1 cellular context compared by ENCODE assay signal in the genomic region with DNA sequence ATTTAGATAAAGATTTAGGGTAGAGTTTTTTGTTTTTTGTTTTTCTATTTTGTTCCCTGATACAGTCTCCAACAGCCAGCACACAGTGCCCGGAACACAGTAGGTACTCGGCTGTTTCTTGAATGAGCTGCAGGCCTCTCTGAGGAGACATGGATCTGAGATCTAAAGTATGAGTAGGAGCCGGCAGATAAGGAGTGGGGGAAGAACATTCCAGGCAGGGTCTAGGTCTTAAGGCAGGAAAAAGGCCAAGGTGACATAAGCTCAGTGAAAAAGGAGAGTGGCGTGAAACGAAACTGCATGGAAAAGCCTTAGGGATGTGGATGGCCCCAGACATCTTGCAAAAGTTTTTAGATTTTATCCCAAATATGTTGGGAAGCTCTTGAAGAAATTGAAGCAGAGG.
TF ChIP-seq lines count a peak whose summit lies in the region.

No MANE protein-coding gene starts in this region.

TF ChIP-seq in GM23338, 12 proteins besides CTCF, POLR2A, EP300 and RAD21 (continued from another document):
- TF ChIP-seq, protein P1, sequence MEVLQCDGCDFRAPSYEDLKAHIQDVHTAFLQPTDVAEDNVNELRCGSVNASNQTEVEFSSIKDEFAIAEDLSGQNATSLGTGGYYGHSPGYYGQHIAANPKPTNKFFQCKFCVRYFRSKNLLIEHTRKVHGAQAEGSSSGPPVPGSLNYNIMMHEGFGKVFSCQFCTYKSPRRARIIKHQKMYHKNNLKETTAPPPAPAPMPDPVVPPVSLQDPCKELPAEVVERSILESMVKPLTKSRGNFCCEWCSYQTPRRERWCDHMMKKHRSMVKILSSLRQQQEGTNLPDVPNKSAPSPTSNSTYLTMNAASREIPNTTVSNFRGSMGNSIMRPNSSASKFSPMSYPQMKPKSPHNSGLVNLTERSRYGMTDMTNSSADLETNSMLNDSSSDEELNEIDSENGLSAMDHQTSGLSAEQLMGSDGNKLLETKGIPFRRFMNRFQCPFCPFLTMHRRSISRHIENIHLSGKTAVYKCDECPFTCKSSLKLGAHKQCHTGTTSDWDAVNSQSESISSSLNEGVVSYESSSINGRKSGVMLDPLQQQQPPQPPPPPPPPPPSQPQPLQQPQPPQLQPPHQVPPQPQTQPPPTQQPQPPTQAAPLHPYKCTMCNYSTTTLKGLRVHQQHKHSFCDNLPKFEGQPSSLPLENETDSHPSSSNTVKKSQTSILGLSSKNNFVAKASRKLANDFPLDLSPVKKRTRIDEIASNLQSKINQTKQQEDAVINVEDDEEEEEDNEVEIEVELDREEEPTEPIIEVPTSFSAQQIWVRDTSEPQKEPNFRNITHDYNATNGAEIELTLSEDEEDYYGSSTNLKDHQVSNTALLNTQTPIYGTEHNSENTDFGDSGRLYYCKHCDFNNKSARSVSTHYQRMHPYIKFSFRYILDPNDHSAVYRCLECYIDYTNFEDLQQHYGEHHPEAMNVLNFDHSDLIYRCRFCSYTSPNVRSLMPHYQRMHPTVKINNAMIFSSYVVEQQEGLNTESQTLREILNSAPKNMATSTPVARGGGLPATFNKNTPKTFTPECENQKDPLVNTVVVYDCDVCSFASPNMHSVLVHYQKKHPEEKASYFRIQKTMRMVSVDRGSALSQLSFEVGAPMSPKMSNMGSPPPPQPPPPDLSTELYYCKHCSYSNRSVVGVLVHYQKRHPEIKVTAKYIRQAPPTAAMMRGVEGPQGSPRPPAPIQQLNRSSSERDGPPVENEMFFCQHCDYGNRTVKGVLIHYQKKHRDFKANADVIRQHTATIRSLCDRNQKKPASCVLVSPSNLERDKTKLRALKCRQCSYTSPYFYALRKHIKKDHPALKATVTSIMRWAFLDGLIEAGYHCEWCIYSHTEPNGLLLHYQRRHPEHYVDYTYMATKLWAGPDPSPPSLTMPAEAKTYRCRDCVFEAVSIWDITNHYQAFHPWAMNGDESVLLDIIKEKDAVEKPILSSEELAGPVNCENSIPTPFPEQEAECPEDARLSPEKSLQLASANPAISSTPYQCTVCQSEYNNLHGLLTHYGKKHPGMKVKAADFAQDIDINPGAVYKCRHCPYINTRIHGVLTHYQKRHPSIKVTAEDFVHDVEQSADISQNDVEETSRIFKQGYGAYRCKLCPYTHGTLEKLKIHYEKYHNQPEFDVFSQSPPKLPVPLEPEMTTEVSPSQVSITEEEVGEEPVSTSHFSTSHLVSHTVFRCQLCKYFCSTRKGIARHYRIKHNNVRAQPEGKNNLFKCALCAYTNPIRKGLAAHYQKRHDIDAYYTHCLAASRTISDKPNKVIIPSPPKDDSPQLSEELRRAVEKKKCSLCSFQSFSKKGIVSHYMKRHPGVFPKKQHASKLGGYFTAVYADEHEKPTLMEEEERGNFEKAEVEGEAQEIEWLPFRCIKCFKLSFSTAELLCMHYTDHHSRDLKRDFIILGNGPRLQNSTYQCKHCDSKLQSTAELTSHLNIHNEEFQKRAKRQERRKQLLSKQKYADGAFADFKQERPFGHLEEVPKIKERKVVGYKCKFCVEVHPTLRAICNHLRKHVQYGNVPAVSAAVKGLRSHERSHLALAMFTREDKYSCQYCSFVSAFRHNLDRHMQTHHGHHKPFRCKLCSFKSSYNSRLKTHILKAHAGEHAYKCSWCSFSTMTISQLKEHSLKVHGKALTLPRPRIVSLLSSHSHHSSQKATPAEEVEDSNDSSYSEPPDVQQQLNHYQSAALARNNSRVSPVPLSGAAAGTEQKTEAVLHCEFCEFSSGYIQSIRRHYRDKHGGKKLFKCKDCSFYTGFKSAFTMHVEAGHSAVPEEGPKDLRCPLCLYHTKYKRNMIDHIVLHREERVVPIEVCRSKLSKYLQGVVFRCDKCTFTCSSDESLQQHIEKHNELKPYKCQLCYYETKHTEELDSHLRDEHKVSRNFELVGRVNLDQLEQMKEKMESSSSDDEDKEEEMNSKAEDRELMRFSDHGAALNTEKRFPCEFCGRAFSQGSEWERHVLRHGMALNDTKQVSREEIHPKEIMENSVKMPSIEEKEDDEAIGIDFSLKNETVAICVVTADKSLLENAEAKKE (CRISPR knock-in tag; IDR thresholded peaks at IDR 0.05) = no peak
- no peak for TF ChIP-seq ZNF331 (CRISPR knock-in tag; IDR thresholded peaks at IDR 0.05; ENCODE audit: low read depth)
- TF ChIP-seq CREB1 (CRISPR knock-in tag; IDR thresholded peaks at IDR 0.05; ENCODE audit: low read depth) = no peak
- TF ChIP-seq POLR2AphosphoS5 (IDR thresholded peaks at IDR 0.05; ENCODE audit: low read depth) = no peak
